1 cellular context compared by ENCODE assay signal in genomic region chr19:8552810-8553209, GRCh38.
A peak's percentile ranks its signal among the peaks of the same experiment; 100 is the strongest.
TF ChIP-seq lines count a peak whose summit lies in the region.

No MANE protein-coding gene starts in this region.

TF ChIP-seq in HEK293, 187 proteins besides CTCF, POLR2A, EP300 and RAD21 (continued from another document):
- no peak for TF ChIP-seq PRDM2 (tag by site-specific recombination; IDR thresholded peaks at IDR 0.05; ENCODE audit: borderline replicate concordance)
- TF ChIP-seq ZNF341 (tag by site-specific recombination; IDR thresholded peaks at IDR 0.05; ENCODE audit: low read depth) = no peak
- no peak for TF ChIP-seq ZNF174 (tag by site-specific recombination; IDR thresholded peaks at IDR 0.05)
- TF ChIP-seq ZNF214 (tag by site-specific recombination; IDR thresholded peaks at IDR 0.05; ENCODE audit: borderline replicate concordance) = no peak
- TF ChIP-seq KLF8 (tag by site-specific recombination; IDR thresholded peaks at IDR 0.05) = 0 out of 2 replicates have a peak, but pooled peaks have one; percentile 31
- no peak for TF ChIP-seq ZNF266 (tag by site-specific recombination; IDR thresholded peaks at IDR 0.05; ENCODE audit: low read depth)
- TF ChIP-seq PATZ1 (tag by site-specific recombination; IDR thresholded peaks at IDR 0.05) = no peak
- no peak for TF ChIP-seq ZNF664 (tag by site-specific recombination; IDR thresholded peaks at IDR 0.05)
- TF ChIP-seq HIC1 (tag by site-specific recombination; IDR thresholded peaks at IDR 0.05) = no peak
